ENCODE assay signal across 10 cellular contexts in genomic region chr12:54337280-54337842, GRCh38. TPM values are rescaled to one million over a fixed set of nuclear protein-coding genes. Genes with fewer than 3 reads are reported as not detected.
DNase-seq lines count a peak whose midpoint lies in the region; ATAC-seq lines count a peak whose summit lies in the region.
"Had no signal": no experiment of that assay in that cellular context is flagged by ENCODE, and none has a peak within 500 bp of the region (broad histone marks: within the 10 kb centered on the region; RNA-seq: fewer than 3 reads in every experiment).

No MANE protein-coding gene starts in this region.

- no peak overlapping the region for H3K4me3 Mint-ChIP-seq in stimulated activated naive CD8-positive, alpha-beta T cell treated with anti-CD3 and anti-CD28 coated beads, Interleukin-15, amount 100 ng/mL, for 72 hours
- H3K4me3 Mint-ChIP-seq: B cell; natural killer cell treated with Interleukin-12 subunit alpha and Interleukin-12 subunit beta and Interleukin-15 and Interleukin-18, amount 100 ng/mL, for 72 hours; stimulated activated naive CD8-positive, alpha-beta T cell treated with anti-CD3 and anti-CD28 coated beads, Interleukin-15, Interleukin-2, amounts not matched to agents 100 ng/mL and 50 ng/mL, for 24 hours; T-helper 1 cell treated with Interleukin-12 subunit alpha and Interleukin-12 subunit beta and Interleukin-4 antibody, amounts not matched to agents 30 μg/mL and 1 μg/mL, for 36 hours had no signal

- DNase-seq in Right ventricle myocardium inferior (ENCODE audit: missing footprints) (no peak), cardiac septum (ENCODE audit: low spot score) (no peak), left colon (no peak), RPMI8226 (no peak), activated gamma-delta T cell (lab: John Stamatoyannopoulos, UW) (no peak)
- DNase-seq in stimulated activated naive CD8-positive, alpha-beta T cell treated with anti-CD3 and anti-CD28 coated beads, Interleukin-15, amount 100 ng/mL, for 72 hours, result no peak

- no peak overlapping the region for H3K27ac Mint-ChIP-seq in stimulated activated naive CD8-positive, alpha-beta T cell treated with anti-CD3 and anti-CD28 coated beads, Interleukin-15, amount 100 ng/mL, for 72 hours
- H3K27ac Mint-ChIP-seq: B cell; natural killer cell treated with Interleukin-12 subunit alpha and Interleukin-12 subunit beta and Interleukin-15 and Interleukin-18, amount 100 ng/mL, for 72 hours; stimulated activated naive CD8-positive, alpha-beta T cell treated with anti-CD3 and anti-CD28 coated beads, Interleukin-15, Interleukin-2, amounts not matched to agents 100 ng/mL and 50 ng/mL, for 24 hours; T-helper 1 cell treated with Interleukin-12 subunit alpha and Interleukin-12 subunit beta and Interleukin-4 antibody, amounts not matched to agents 30 μg/mL and 1 μg/mL, for 36 hours had no signal

- intact Hi-C loops in Right ventricle myocardium inferior (cut with DNase I), result no loop called here
- intact Hi-C loops in cardiac septum (cut with DNase I), result loop anchor here (1.0 kb wide), 1 partner anchor 22 kb away; no protein-coding TSS in a partner anchor
- intact Hi-C loops in left colon (cut with DNase I, micrococcal nuclease), result no loop called here

- no peaks in the 10 kb centered on the region for H3K27me3 Mint-ChIP-seq in stimulated activated naive CD8-positive, alpha-beta T cell treated with anti-CD3 and anti-CD28 coated beads, Interleukin-15, amount 100 ng/mL, for 72 hours
- H3K27me3 Mint-ChIP-seq: B cell; natural killer cell treated with Interleukin-12 subunit alpha and Interleukin-12 subunit beta and Interleukin-15 and Interleukin-18, amount 100 ng/mL, for 72 hours; stimulated activated naive CD8-positive, alpha-beta T cell treated with anti-CD3 and anti-CD28 coated beads, Interleukin-15, Interleukin-2, amounts not matched to agents 100 ng/mL and 50 ng/mL, for 24 hours had no signal

- no peaks in the 10 kb centered on the region for H3K9me3 Mint-ChIP-seq in stimulated activated naive CD8-positive, alpha-beta T cell treated with anti-CD3 and anti-CD28 coated beads, Interleukin-15, amount 100 ng/mL, for 72 hours
- H3K9me3 Mint-ChIP-seq: natural killer cell treated with Interleukin-12 subunit alpha and Interleukin-12 subunit beta and Interleukin-15 and Interleukin-18, amount 100 ng/mL, for 72 hours; stimulated activated naive CD8-positive, alpha-beta T cell treated with anti-CD3 and anti-CD28 coated beads, Interleukin-15, Interleukin-2, amounts not matched to agents 100 ng/mL and 50 ng/mL, for 24 hours; T-helper 1 cell treated with Interleukin-12 subunit alpha and Interleukin-12 subunit beta and Interleukin-4 antibody, amounts not matched to agents 30 μg/mL and 1 μg/mL, for 36 hours had no signal

- ATAC-seq in Right ventricle myocardium inferior (peak; percentile 62), left colon (peak; percentile 38)
- no peak for ATAC-seq in stimulated activated naive CD8-positive, alpha-beta T cell treated with anti-CD3 and anti-CD28 coated beads, Interleukin-15, amount 100 ng/mL, for 72 hours
- ATAC-seq: natural killer cell treated with Interleukin-12 subunit alpha and Interleukin-12 subunit beta and Interleukin-15 and Interleukin-18, amount 100 ng/mL, for 72 hours had no signal

- peaks cover 6% of the 10 kb centered on the region for H3K4me1 Mint-ChIP-seq in stimulated activated naive CD8-positive, alpha-beta T cell treated with anti-CD3 and anti-CD28 coated beads, Interleukin-15, amount 100 ng/mL, for 72 hours

RNA-seq across cellular contexts. Expression of gene COPZ1, which starts 12.4 kb away (rescaled TPM):
- 130 TPM for total RNA-seq in Right ventricle myocardium inferior
- total RNA-seq in cardiac septum, result 106 TPM
- 100 to 1,000 TPM; 119 to 129 TPM for total RNA-seq in left colon

RNA-seq across cellular contexts. Expression of gene GPR84, which starts 26.9 kb away (rescaled TPM):
- 0.22 TPM for total RNA-seq in Right ventricle myocardium inferior
- 0.22 TPM for total RNA-seq in cardiac septum
- under 1 TPM in 1 of 2 donors, not detected in 1; 0.50 TPM for total RNA-seq in left colon
- total RNA-seq: B cell had no signal

RNA-seq across cellular contexts. Expression of gene NFE2, which starts 36.5 kb away (rescaled TPM):
- total RNA-seq in Right ventricle myocardium inferior (1.1 TPM), cardiac septum (1.2 TPM), left colon (under 1 TPM; 0.14 to 0.18 TPM)
- total RNA-seq: B cell had no signal

RNA-seq across cellular contexts. Expression of gene ZNF385A, which starts 47.2 kb away (rescaled TPM):
- total RNA-seq in Right ventricle myocardium inferior (11.6 TPM), cardiac septum (4.8 TPM), left colon (1 to 10 TPM; 4.0 to 8.3 TPM)

RNA-seq across cellular contexts. Expression of gene HNRNPA1, which starts 56.8 kb away (rescaled TPM):
- 371 TPM for total RNA-seq in Right ventricle myocardium inferior
- 439 TPM for total RNA-seq in cardiac septum
- total RNA-seq in left colon, result 100 to 1,000 TPM; 503 to 718 TPM
